In genomic region chr22:22754268-22754657, GRCh38 we compare ENCODE assay signal across 10 cellular contexts.
"Had no signal": no experiment of that assay in that cellular context is flagged by ENCODE, and none has a peak within 500 bp of the region (broad histone marks: within the 10 kb centered on the region; RNA-seq: fewer than 3 reads in every experiment).

No MANE protein-coding gene starts in this region.

- H3K36me3 Mint-ChIP-seq: activated naive CD4-positive, alpha-beta T cell treated with anti-CD3 and anti-CD28 coated beads, Interleukin-2, amount 50 U/mL, for 72 hours; neural progenitor cell had no signal

- H3K9ac ChIP-seq: neural progenitor cell had no signal

- H3K27ac ChIP-seq: neural progenitor cell, ovary, sigmoid colon, thoracic aorta, upper lobe of right lung had no signal

- H3K4me3 ChIP-seq: body of pancreas, neural progenitor cell, ovary, sigmoid colon, thoracic aorta, upper lobe of right lung had no signal

- H3K9me3 Mint-ChIP-seq: activated naive CD4-positive, alpha-beta T cell treated with anti-CD3 and anti-CD28 coated beads, Interleukin-2, amount 50 U/mL, for 72 hours; neural progenitor cell; T-helper 2 cell treated with Interferon-gamma antibody and Interleukin-4, amounts not matched to agents 5 μg/mL and 100 μg/mL, for 36 hours had no signal

- DNase-seq: activated gamma-delta T cell, cortex of kidney, sigmoid colon, upper lobe of right lung had no signal

- H3K36me3 ChIP-seq: neural progenitor cell, ovary, sigmoid colon, thoracic aorta, upper lobe of right lung had no signal

- H3K27ac Mint-ChIP-seq: neural progenitor cell; T-helper 2 cell treated with Interferon-gamma antibody and Interleukin-4, amounts not matched to agents 5 μg/mL and 100 μg/mL, for 36 hours had no signal

- H3K4me1 ChIP-seq: neural progenitor cell, sigmoid colon, upper lobe of right lung had no signal

- H2AFZ ChIP-seq: neural progenitor cell had no signal

- H3K4me3 Mint-ChIP-seq: neural progenitor cell; T-helper 2 cell treated with Interferon-gamma antibody and Interleukin-4, amounts not matched to agents 5 μg/mL and 100 μg/mL, for 36 hours had no signal

- H3K27me3 ChIP-seq: body of pancreas, ovary, sigmoid colon, upper lobe of right lung had no signal

- H3K4me1 Mint-ChIP-seq: neural progenitor cell had no signal

- H3K4me2 ChIP-seq: neural progenitor cell had no signal

- H3K9me3 ChIP-seq: body of pancreas, ovary, sigmoid colon, thoracic aorta, upper lobe of right lung had no signal
